ENCODE assay signal across 20 cellular contexts in the genomic region with DNA sequence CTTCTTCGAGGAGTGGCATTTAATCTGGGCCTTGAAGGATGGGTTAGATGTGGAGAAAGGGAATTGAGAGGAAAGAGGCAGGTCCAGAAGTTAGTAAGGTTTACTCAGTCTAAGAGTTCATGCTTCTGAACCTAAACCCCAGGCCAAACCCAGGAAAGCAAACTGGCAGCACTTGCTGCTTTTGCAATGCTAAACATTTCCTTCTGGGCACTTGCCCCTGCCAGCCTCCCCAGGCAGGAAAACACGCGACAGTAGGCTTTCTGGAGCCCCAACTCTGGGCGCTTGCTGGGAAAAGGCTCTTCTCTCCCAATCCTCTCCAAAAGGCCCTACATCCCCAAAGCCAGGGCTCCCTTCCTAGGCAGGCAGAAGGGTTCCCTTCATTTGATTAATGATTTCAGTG. TPM values are rescaled to one million over a fixed set of nuclear protein-coding genes. Genes with fewer than 3 reads are reported as not detected.
DNase-seq lines count a peak whose midpoint lies in the region; ATAC-seq and TF ChIP-seq lines count a peak whose summit lies in the region.
"Had no signal": no experiment of that assay in that cellular context is flagged by ENCODE, and none has a peak within 500 bp of the region (broad histone marks: within the 10 kb centered on the region; RNA-seq: fewer than 3 reads in every experiment).

No MANE protein-coding gene starts in this region.

- H3K36me3 ChIP-seq in KMS-11 (ENCODE audit: insufficient read depth) (no peaks in the 10 kb centered on the region), smooth muscle cell (ENCODE audit: low read depth) (no peaks in the 10 kb centered on the region), testis (ENCODE audit: low read depth, missing control alignments) (no peaks in the 10 kb centered on the region)

- intact Hi-C loops in testis (cut with DNase I; ENCODE audit: low total_unique reads) = loop anchor here (10.0 kb wide), 1 partner anchor 156 kb away; no protein-coding TSS in a partner anchor

- H3K9ac ChIP-seq in KMS-11 = no peak overlapping the region; the same call in 1 of the 2 replicates
- no peak overlapping the region for H3K9ac ChIP-seq in smooth muscle cell (ENCODE audit: low read depth)

- no peak for TF ChIP-seq CTCF in KMS-11 (conservative IDR thresholded peaks at IDR 0.05; ENCODE audit: low read depth, low read length)
- no peak for TF ChIP-seq CTCF in coronary artery (IDR thresholded peaks at IDR 0.05)
- TF ChIP-seq CTCF in nephron progenitor cell (IDR thresholded peaks at IDR 0.05) = no peak
- TF ChIP-seq CTCF in smooth muscle cell (IDR thresholded peaks at IDR 0.05; ENCODE audit: borderline replicate concordance, insufficient read depth, poor library complexity, severe bottlenecking) = no peak
- no peak for TF ChIP-seq CTCF in mesothelial cell of epicardium (IDR thresholded peaks at IDR 0.05; ENCODE audit: unreplicated experiment)
- no peak for TF ChIP-seq CTCF in testis (IDR thresholded peaks at IDR 0.05)

- H3K36me3 Mint-ChIP-seq in nephron progenitor cell (ENCODE audit: low read depth) = peaks cover 34% of the 10 kb centered on the region
- H3K36me3 Mint-ChIP-seq in mesothelial cell of epicardium = no peaks in the 10 kb centered on the region

- H3K27me3 ChIP-seq in KMS-11 (ENCODE audit: insufficient read depth, low read depth) (no peaks in the 10 kb centered on the region), smooth muscle cell (ENCODE audit: low read depth) (no peaks in the 10 kb centered on the region), testis (no peaks in the 10 kb centered on the region)

- no peaks in the 10 kb centered on the region for H3F3A ChIP-seq in smooth muscle cell (ENCODE audit: low read depth)

- H3K79me2 ChIP-seq in KMS-11 (ENCODE audit: insufficient read depth, low read depth) (peaks cover 27% of the 10 kb centered on the region; the same call in 1 of the 2 replicates), smooth muscle cell (ENCODE audit: low read depth) (no peaks in the 10 kb centered on the region)

- DNase-seq in coronary artery (ENCODE audit: low spot score) (no peak), nephron progenitor cell (no peak), smooth muscle cell (lab: John Stamatoyannopoulos, UW; ENCODE audit: unreplicated experiment) (no peak), mesenteric fat pad (ENCODE audit: low spot score) (no peak), mesothelial cell of epicardium (ENCODE audit: low spot score in 2 of 2, unreplicated experiment in 2 of 2) (no peak), testis (no peak)
- DNase-seq: ACHN; activated CD4-positive, alpha-beta T cell treated with anti-CD3 and anti-CD28 coated beads, Interleukin-2, amount 50 U/mL, for 48 hours; activated CD8-positive, alpha-beta memory T cell treated with anti-CD3 and anti-CD28 coated beads, Interleukin-2, amount 50 U/mL, for 48 hours; cortex of kidney; HCEC 1CT; NCI-H1436 treated with DMSO at 0.1 percent for 48 hours; NCI-H2171; stimulated activated CD8-positive, alpha-beta memory T cell treated with anti-CD3 and anti-CD28 coated beads, Interleukin-4, amount 100 ng/mL, for 48 hours had no signal

- 91% methylated on average over 4 of the region's 4 CpGs for WGBS in smooth muscle cell (ENCODE audit: low lambda C conversion rate)
- 74 to 85% methylated on average over 4 of the region's 4 CpGs for WGBS in testis, 2 donors

- H3K27ac ChIP-seq in KMS-11 = peak overlapping the region; percentile 53
- H3K27ac ChIP-seq in coronary artery = peak overlapping the region; percentile 85 to 88
- H3K27ac ChIP-seq in smooth muscle cell (ENCODE audit: low read depth) = no peak overlapping the region
- peak overlapping the region in 1 of 2 donors; percentile 28 for H3K27ac ChIP-seq in testis
- H3K27ac ChIP-seq: SK-N-MC had no signal

- no peak for ATAC-seq in GM18868 (IDR thresholded peaks at IDR 0.05; ENCODE audit: unreplicated experiment)

- H3K9me3 ChIP-seq in smooth muscle cell (replicated peaks; ENCODE audit: low read depth) (no peaks in the 10 kb centered on the region), testis (no peaks in the 10 kb centered on the region)

- H3K4me2 ChIP-seq in KMS-11 (peak overlapping the region; percentile 63), smooth muscle cell (peak overlapping the region; percentile 33)

- H3K4me3 ChIP-seq in KMS-11 (IDR thresholded peaks at IDR 0.05; ENCODE audit: insufficient read depth, low read depth, low read length) (peak overlapping the region; percentile 49), coronary artery (peak overlapping the region; percentile 87), smooth muscle cell (no peak overlapping the region), testis (no peak overlapping the region)
- H3K4me3 ChIP-seq: SK-N-MC had no signal

- peak overlapping the region; percentile 93 for H3K4me3 Mint-ChIP-seq in nephron progenitor cell
- no peak overlapping the region for H3K4me3 Mint-ChIP-seq in mesothelial cell of epicardium

- H3K4me1 ChIP-seq in KMS-11 (ENCODE audit: low read depth, poor library complexity, severe bottlenecking) (peaks cover 86% of the 10 kb centered on the region), smooth muscle cell (ENCODE audit: low read depth) (peaks cover 12% of the 10 kb centered on the region), testis (peaks cover 43% of the 10 kb centered on the region)

- peaks cover 8% of the 10 kb centered on the region for H3K9me3 Mint-ChIP-seq in nephron progenitor cell
- no peaks in the 10 kb centered on the region for H3K9me3 Mint-ChIP-seq in mesothelial cell of epicardium

- H4K20me1 ChIP-seq in KMS-11 (ENCODE audit: insufficient read depth) (no peaks in the 10 kb centered on the region), smooth muscle cell (ENCODE audit: low read depth) (no peaks in the 10 kb centered on the region)

- H3K4me1 Mint-ChIP-seq in nephron progenitor cell (peaks cover 47% of the 10 kb centered on the region), mesothelial cell of epicardium (peaks cover 12% of the 10 kb centered on the region)

- peak overlapping the region; percentile 18; the same call in 1 of the 2 replicates for H2AFZ ChIP-seq in KMS-11 (ENCODE audit: low read depth)
- H2AFZ ChIP-seq in smooth muscle cell (ENCODE audit: low read depth) = peak overlapping the region; percentile 12

- H3K27me3 Mint-ChIP-seq in nephron progenitor cell (ENCODE audit: low read depth, poor library complexity) (peaks cover 39% of the 10 kb centered on the region), mesothelial cell of epicardium (ENCODE audit: low read depth) (peaks cover 44% of the 10 kb centered on the region)

- H3K27ac Mint-ChIP-seq in nephron progenitor cell = peak overlapping the region; percentile 95
- no peak overlapping the region for H3K27ac Mint-ChIP-seq in mesothelial cell of epicardium
- H3K27ac Mint-ChIP-seq: CD14-positive monocyte had no signal

- no peak for TF ChIP-seq POLR2A in testis (IDR thresholded peaks at IDR 0.05)

RNA-seq across cellular contexts. Expression of gene OLFML2B, which starts 2.5 kb away (rescaled TPM):
- total RNA-seq in smooth muscle cell = 2.2 and 5.9 TPM in 2 replicates
- polyA plus RNA-seq in smooth muscle cell = 6.0 and 9.7 TPM in 2 replicates
- 29.5 TPM for total RNA-seq in mesenteric fat pad
- 4.4 to 4.8 TPM (median 4.8 TPM) in 3 replicates for total RNA-seq in mesothelial cell of epicardium
- total RNA-seq in testis = 10 to 100 TPM; 31.3 to 40.4 TPM
- polyA plus RNA-seq in testis (ENCODE audit: insufficient read depth, low read depth, low replicate concordance) = 57.9 TPM
- total RNA-seq: bronchial epithelial cell; T-helper 2 cell treated with Interferon-gamma antibody and Interleukin-4, amounts not matched to agents 100 ng/mL and 5 ng/mL, for 36 hours had no signal

RNA-seq across cellular contexts. Expression of gene NOS1AP, which starts 48.4 kb away (rescaled TPM):
- 0.04 and 0.54 TPM in 2 replicates for total RNA-seq in smooth muscle cell
- 0.80 and 0.97 TPM in 2 replicates for polyA plus RNA-seq in smooth muscle cell
- total RNA-seq in mesenteric fat pad = 1.3 TPM
- total RNA-seq in mesothelial cell of epicardium = 3.8 to 4.4 TPM (median 4.4 TPM) in 3 replicates
- total RNA-seq in testis = 1 to 10 TPM; 4.1 to 5.1 TPM
- polyA plus RNA-seq in testis (ENCODE audit: insufficient read depth, low read depth, low replicate concordance) = 2.1 TPM
- total RNA-seq: T-helper 2 cell treated with Interferon-gamma antibody and Interleukin-4, amounts not matched to agents 100 ng/mL and 5 ng/mL, for 36 hours had no signal
- polyA plus RNA-seq: CD14-positive monocyte had no signal

Comparison
In these comparisons a context has a peak if more than half of its experiments do, and no peak if none do; other contexts are left out.
1. H3K4me3 ChIP-seq: peak in KMS-11 (single experiment) and coronary artery (single experiment); none in smooth muscle cell (single experiment) and testis (0 of 2).